Comparison of ENCODE assay signal across 1 cellular context in genomic region chr11:947744-948143, GRCh38.
TF ChIP-seq lines count a peak whose summit lies in the region.

No MANE protein-coding gene starts in this region.

TF ChIP-seq in HepG2, 621 proteins besides CTCF, POLR2A, EP300 and RAD21 (continued from another document):
- TF ChIP-seq, protein P1, sequence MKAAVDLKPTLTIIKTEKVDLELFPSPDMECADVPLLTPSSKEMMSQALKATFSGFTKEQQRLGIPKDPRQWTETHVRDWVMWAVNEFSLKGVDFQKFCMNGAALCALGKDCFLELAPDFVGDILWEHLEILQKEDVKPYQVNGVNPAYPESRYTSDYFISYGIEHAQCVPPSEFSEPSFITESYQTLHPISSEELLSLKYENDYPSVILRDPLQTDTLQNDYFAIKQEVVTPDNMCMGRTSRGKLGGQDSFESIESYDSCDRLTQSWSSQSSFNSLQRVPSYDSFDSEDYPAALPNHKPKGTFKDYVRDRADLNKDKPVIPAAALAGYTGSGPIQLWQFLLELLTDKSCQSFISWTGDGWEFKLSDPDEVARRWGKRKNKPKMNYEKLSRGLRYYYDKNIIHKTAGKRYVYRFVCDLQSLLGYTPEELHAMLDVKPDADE (CRISPR knock-in tag; IDR thresholded peaks at IDR 0.05), result no peak
- TF ChIP-seq ZNF780A (CRISPR knock-in tag; IDR thresholded peaks at IDR 0.05), result no peak
- TF ChIP-seq ZNF10 (CRISPR knock-in tag; IDR thresholded peaks at IDR 0.05; ENCODE audit: borderline replicate concordance, low read depth), result no peak
- TF ChIP-seq, protein P2, sequence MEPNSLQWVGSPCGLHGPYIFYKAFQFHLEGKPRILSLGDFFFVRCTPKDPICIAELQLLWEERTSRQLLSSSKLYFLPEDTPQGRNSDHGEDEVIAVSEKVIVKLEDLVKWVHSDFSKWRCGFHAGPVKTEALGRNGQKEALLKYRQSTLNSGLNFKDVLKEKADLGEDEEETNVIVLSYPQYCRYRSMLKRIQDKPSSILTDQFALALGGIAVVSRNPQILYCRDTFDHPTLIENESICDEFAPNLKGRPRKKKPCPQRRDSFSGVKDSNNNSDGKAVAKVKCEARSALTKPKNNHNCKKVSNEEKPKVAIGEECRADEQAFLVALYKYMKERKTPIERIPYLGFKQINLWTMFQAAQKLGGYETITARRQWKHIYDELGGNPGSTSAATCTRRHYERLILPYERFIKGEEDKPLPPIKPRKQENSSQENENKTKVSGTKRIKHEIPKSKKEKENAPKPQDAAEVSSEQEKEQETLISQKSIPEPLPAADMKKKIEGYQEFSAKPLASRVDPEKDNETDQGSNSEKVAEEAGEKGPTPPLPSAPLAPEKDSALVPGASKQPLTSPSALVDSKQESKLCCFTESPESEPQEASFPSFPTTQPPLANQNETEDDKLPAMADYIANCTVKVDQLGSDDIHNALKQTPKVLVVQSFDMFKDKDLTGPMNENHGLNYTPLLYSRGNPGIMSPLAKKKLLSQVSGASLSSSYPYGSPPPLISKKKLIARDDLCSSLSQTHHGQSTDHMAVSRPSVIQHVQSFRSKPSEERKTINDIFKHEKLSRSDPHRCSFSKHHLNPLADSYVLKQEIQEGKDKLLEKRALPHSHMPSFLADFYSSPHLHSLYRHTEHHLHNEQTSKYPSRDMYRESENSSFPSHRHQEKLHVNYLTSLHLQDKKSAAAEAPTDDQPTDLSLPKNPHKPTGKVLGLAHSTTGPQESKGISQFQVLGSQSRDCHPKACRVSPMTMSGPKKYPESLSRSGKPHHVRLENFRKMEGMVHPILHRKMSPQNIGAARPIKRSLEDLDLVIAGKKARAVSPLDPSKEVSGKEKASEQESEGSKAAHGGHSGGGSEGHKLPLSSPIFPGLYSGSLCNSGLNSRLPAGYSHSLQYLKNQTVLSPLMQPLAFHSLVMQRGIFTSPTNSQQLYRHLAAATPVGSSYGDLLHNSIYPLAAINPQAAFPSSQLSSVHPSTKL (CRISPR knock-in tag; IDR thresholded peaks at IDR 0.05), result peak; percentile 12; the same call in 1 of the 2 replicates
- no peak for TF ChIP-seq ZZZ3 (CRISPR knock-in tag; IDR thresholded peaks at IDR 0.05; ENCODE audit: borderline replicate concordance)
- TF ChIP-seq ZNF124 (CRISPR knock-in tag; IDR thresholded peaks at IDR 0.05), result no peak
- TF ChIP-seq TP53 (CRISPR knock-in tag; conservative IDR thresholded peaks at IDR 0.05), result no peak
- 0 out of 2 replicates have a peak, but pooled peaks have one; percentile 15 for TF ChIP-seq ARID3A (IDR thresholded peaks at IDR 0.05; ENCODE audit: low read depth, low read length)
- no peak for TF ChIP-seq FIP1L1 (IDR thresholded peaks at IDR 0.05; ENCODE audit: borderline replicate concordance, insufficient read depth, low read depth, low read length)
- TF ChIP-seq ZNF260 (CRISPR knock-in tag; IDR thresholded peaks at IDR 0.05; ENCODE audit: borderline replicate concordance, low read depth), result no peak
- TF ChIP-seq FOXP1 (IDR thresholded peaks at IDR 0.05), result no peak
- peak; percentile 51; the same call in 1 of the 2 replicates for TF ChIP-seq FOXP1 (CRISPR knock-in tag; IDR thresholded peaks at IDR 0.05)
- TF ChIP-seq LCORL (IDR thresholded peaks at IDR 0.05), result no peak
- 0 out of 2 replicates have a peak, but pooled peaks have one; percentile 34 for TF ChIP-seq LCORL (CRISPR knock-in tag; IDR thresholded peaks at IDR 0.05)
- TF ChIP-seq FOXP4 (CRISPR knock-in tag; IDR thresholded peaks at IDR 0.05), result peak; percentile 39; the same call in 1 of the 2 replicates
- no peak for TF ChIP-seq SETDB1 (CRISPR knock-in tag; IDR thresholded peaks at IDR 0.05; ENCODE audit: borderline replicate concordance)
- TF ChIP-seq ZBTB20 (CRISPR knock-in tag; IDR thresholded peaks at IDR 0.05; ENCODE audit: borderline replicate concordance, low read depth), result no peak
